In the genomic region with DNA sequence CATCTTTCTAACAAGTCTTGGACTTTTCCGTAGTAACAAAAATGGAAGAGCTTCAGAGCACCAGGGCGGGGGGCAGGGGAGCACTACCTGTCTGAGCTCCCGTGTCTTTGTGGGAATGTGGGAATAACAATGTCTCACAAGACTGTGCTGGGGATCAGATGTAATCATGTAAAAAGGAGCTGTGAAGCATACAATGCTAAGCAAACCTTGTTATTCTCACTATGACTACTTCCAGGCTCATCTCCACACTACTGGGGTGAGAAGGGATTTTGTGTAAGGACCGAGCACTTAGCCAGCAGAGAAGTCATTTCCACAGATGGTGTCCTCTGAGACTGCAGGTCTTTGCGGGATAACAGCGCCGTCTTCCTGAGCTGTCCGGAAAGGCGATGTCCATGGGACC, we compare ENCODE assay signal across 25 cellular contexts. TPM values are rescaled to one million over a fixed set of nuclear protein-coding genes. Genes with fewer than 3 reads are reported as not detected.
DNase-seq lines count a peak whose midpoint lies in the region; ATAC-seq and TF ChIP-seq lines count a peak whose summit lies in the region.
"Had no signal": no experiment of that assay in that cellular context is flagged by ENCODE, and none has a peak within 500 bp of the region (broad histone marks: within the 10 kb centered on the region; RNA-seq: fewer than 3 reads in every experiment).

No MANE protein-coding gene starts in this region.

- H3K36me3 ChIP-seq in neural progenitor cell, result no peaks in the 10 kb centered on the region
- H3K36me3 ChIP-seq: transverse colon had no signal

- peaks cover 13% of the 10 kb centered on the region for H3K27me3 Mint-ChIP-seq in neural progenitor cell (ENCODE audit: insufficient read depth, low read depth)
- peaks cover 9% of the 10 kb centered on the region for H3K27me3 Mint-ChIP-seq in activated T-cell treated with anti-CD3 and anti-CD28 coated beads, Interleukin-2, amount 50 U/mL, for 24 hours

- H3K36me3 Mint-ChIP-seq in neural progenitor cell, result no peaks in the 10 kb centered on the region
- no peaks in the 10 kb centered on the region for H3K36me3 Mint-ChIP-seq in activated T-cell treated with anti-CD3 and anti-CD28 coated beads, Interleukin-2, amount 50 U/mL, for 24 hours (ENCODE audit: low read depth)

- no peaks in the 10 kb centered on the region for H3K79me2 ChIP-seq in neural progenitor cell (ENCODE audit: low read depth)

- peaks cover 11% of the 10 kb centered on the region for H3K27me3 ChIP-seq in neural progenitor cell

- H3K4me1 ChIP-seq in neural progenitor cell, result peaks cover 14% of the 10 kb centered on the region
- H3K4me1 ChIP-seq: psoas muscle, transverse colon had no signal

- peaks cover 56% of the 10 kb centered on the region for H3K4me1 Mint-ChIP-seq in neural progenitor cell
- peaks cover 3% of the 10 kb centered on the region for H3K4me1 Mint-ChIP-seq in activated T-cell treated with anti-CD3 and anti-CD28 coated beads, Interleukin-2, amount 50 U/mL, for 24 hours (ENCODE audit: low read depth)
- H3K4me1 Mint-ChIP-seq: T-helper 17 cell had no signal

- DNase-seq in neural progenitor cell (ENCODE audit: low spot score) (no peak), NCI-H187 (lab: John Stamatoyannopoulos, UW) (no peak), caudate nucleus (lab: John Stamatoyannopoulos, UW) (no peak)
- DNase-seq in central memory CD4-positive, alpha-beta T cell, result no peak
- no peak for DNase-seq in activated T-cell treated with anti-CD3 and anti-CD28 coated beads, Interleukin-2, amount 50 U/mL, for 24 hours
- DNase-seq: activated CD4-positive, alpha-beta T cell treated with anti-CD3 and anti-CD28 coated beads for 4 hours; activated naive CD4-positive, alpha-beta T cell treated with anti-CD3 and anti-CD28 coated beads for 36 hours; activated T-cell treated with anti-CD3 and anti-CD28 coated beads, Interleukin-2, amount 50 U/mL, for 4 hours; C1 segment of cervical spinal cord; effector CD8-positive, alpha-beta T cell; IMR-90; NCI-H1092; NCI-H187 treated with DMSO at 0.1 percent for 48 hours; NCI-H2227 treated with DMSO at 0.1 percent for 48 hours; NCI-H748 treated with DMSO at 0.1 percent for 48 hours; psoas muscle; RPMI8226; T-helper 17 cell; transverse colon had no signal

- H3K9ac ChIP-seq in neural progenitor cell, result no peak overlapping the region

- H3K9me3 Mint-ChIP-seq in neural progenitor cell, result no peaks in the 10 kb centered on the region
- no peaks in the 10 kb centered on the region for H3K9me3 Mint-ChIP-seq in activated T-cell treated with anti-CD3 and anti-CD28 coated beads, Interleukin-2, amount 50 U/mL, for 24 hours
- H3K9me3 Mint-ChIP-seq: activated naive CD4-positive, alpha-beta T cell treated with anti-CD3 and anti-CD28 coated beads for 36 hours; activated T-cell treated with anti-CD3 and anti-CD28 coated beads, Interleukin-2, amount 50 U/mL, for 4 hours had no signal

- no peak overlapping the region for H2AFZ ChIP-seq in neural progenitor cell (replicated peaks)

- H3K27ac ChIP-seq in neural progenitor cell (no peak overlapping the region), caudate nucleus (ENCODE audit: low read depth, low read length) (no peak overlapping the region)
- H3K27ac ChIP-seq: psoas muscle, SK-N-MC, transverse colon had no signal

- H3F3A ChIP-seq in neural progenitor cell (ENCODE audit: low read depth), result peaks cover 3% of the 10 kb centered on the region

- H3K4me2 ChIP-seq in neural progenitor cell, result no peak overlapping the region

- no peak overlapping the region for H3K4me3 ChIP-seq in neural progenitor cell
- H3K4me3 ChIP-seq: psoas muscle, SK-N-MC, transverse colon had no signal

- peak overlapping the region; percentile 97 for H3K27ac Mint-ChIP-seq in neural progenitor cell
- no peak overlapping the region for H3K27ac Mint-ChIP-seq in activated T-cell treated with anti-CD3 and anti-CD28 coated beads, Interleukin-2, amount 50 U/mL, for 24 hours
- H3K27ac Mint-ChIP-seq: activated naive CD4-positive, alpha-beta T cell treated with anti-CD3 and anti-CD28 coated beads for 36 hours had no signal

- ATAC-seq in GM18868 (IDR thresholded peaks at IDR 0.05; ENCODE audit: unreplicated experiment) (peak; percentile 81), GM21825 (IDR thresholded peaks at IDR 0.05; ENCODE audit: unreplicated experiment) (peak; percentile 42), HG03039 (IDR thresholded peaks at IDR 0.05; ENCODE audit: unreplicated experiment) (peak; percentile 56)
- ATAC-seq: activated T-cell treated with anti-CD3 and anti-CD28 coated beads, Interleukin-2, amount 50 U/mL, for 4 hours; psoas muscle; T-helper 17 cell had no signal

- TF ChIP-seq CTCF in neural progenitor cell (IDR thresholded peaks at IDR 0.05), result no peak

- no peak overlapping the region for H3K4me3 Mint-ChIP-seq in neural progenitor cell
- no peak overlapping the region for H3K4me3 Mint-ChIP-seq in activated T-cell treated with anti-CD3 and anti-CD28 coated beads, Interleukin-2, amount 50 U/mL, for 24 hours
- H3K4me3 Mint-ChIP-seq: activated naive CD4-positive, alpha-beta T cell treated with anti-CD3 and anti-CD28 coated beads for 36 hours; activated T-cell treated with anti-CD3 and anti-CD28 coated beads, Interleukin-2, amount 50 U/mL, for 4 hours; T-helper 17 cell had no signal

- no peaks in the 10 kb centered on the region for H3K9me3 ChIP-seq in neural progenitor cell (ENCODE audit: low read depth)
- H3K9me3 ChIP-seq: psoas muscle, transverse colon had no signal

- no peaks in the 10 kb centered on the region for H4K20me1 ChIP-seq in neural progenitor cell (ENCODE audit: low read depth)

RNA-seq across cellular contexts. Expression of a gene that starts 27.1 kb away (rescaled TPM):
- 0.13 and 0.40 TPM in 2 replicates for total RNA-seq in neural progenitor cell (ENCODE audit: low replicate concordance)
- total RNA-seq: activated naive CD4-positive, alpha-beta T cell treated with anti-CD3 and anti-CD28 coated beads for 36 hours; epithelial cell of proximal tubule; IMR-90; lung microvascular endothelial cell; psoas muscle; T-helper 17 cell; transverse colon had no signal
